17 cellular contexts compared by ENCODE assay signal in the genomic region with DNA sequence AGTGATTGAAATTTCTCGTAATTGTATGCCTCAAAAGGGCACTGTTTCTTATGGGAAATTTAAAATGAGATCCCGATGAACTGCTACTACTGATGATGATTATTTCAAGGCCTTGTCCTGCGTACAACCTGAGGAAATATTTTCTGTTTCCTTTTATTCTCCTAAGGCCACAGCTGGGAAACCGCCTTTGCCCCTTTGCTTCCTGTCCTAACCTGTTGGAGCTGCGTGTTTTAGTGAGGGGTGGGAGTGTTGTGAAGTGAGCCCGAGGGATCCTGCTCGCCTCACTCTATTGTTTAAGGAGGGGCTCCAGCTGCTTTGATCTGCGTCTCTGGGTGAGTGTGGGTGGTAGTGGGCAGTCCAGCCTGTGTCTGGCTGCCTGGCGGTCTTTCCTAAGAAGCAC. TPM values are rescaled to one million over a fixed set of nuclear protein-coding genes. Genes with fewer than 3 reads are reported as not detected.
"Had no signal": no experiment of that assay in that cellular context is flagged by ENCODE, and none has a peak within 500 bp of the region (broad histone marks: within the 10 kb centered on the region; RNA-seq: fewer than 3 reads in every experiment).

No MANE protein-coding gene starts in this region.

- H3K9me3 Mint-ChIP-seq: activated CD4-positive, alpha-beta memory T cell treated with anti-CD3 and anti-CD28 coated beads, Interleukin-2, amount 10 ng/mL, durations not matched to agents 7 days and 5 days; activated naive CD4-positive, alpha-beta T cell treated with anti-CD3 and anti-CD28 coated beads, Interleukin-2, amount 50 U/mL, for 72 hours; memory B cell; natural killer cell; stimulated activated naive CD8-positive, alpha-beta T cell treated with anti-CD3 and anti-CD28 coated beads, Interleukin-15, Interleukin-2, amounts not matched to agents 100 ng/mL and 50 ng/mL, for 24 hours had no signal

- H3K4me1 Mint-ChIP-seq: memory B cell, T-helper 17 cell had no signal

- H3K4me3 Mint-ChIP-seq: activated CD4-positive, alpha-beta memory T cell treated with anti-CD3 and anti-CD28 coated beads, Interleukin-2, amount 10 ng/mL, durations not matched to agents 7 days and 5 days; memory B cell; natural killer cell; stimulated activated naive CD8-positive, alpha-beta T cell treated with anti-CD3 and anti-CD28 coated beads, Interleukin-15, Interleukin-2, amounts not matched to agents 100 ng/mL and 50 ng/mL, for 24 hours; T-helper 17 cell had no signal

- H3K27ac ChIP-seq: colonic mucosa, left lung, right atrium auricular region, testis had no signal

- H3K9me3 ChIP-seq: colonic mucosa, left lung, right atrium auricular region, testis had no signal

- ATAC-seq: activated naive CD4-positive, alpha-beta T cell treated with anti-CD3 and anti-CD28 coated beads, Interleukin-2, amount 50 U/mL, for 72 hours; left lung; natural killer cell; T-helper 17 cell had no signal

- H3K27ac Mint-ChIP-seq: activated CD4-positive, alpha-beta memory T cell treated with anti-CD3 and anti-CD28 coated beads, Interleukin-2, amount 10 ng/mL, durations not matched to agents 7 days and 5 days; activated naive CD4-positive, alpha-beta T cell treated with anti-CD3 and anti-CD28 coated beads, Interleukin-2, amount 50 U/mL, for 72 hours; memory B cell; natural killer cell; progenitor cell of endocrine pancreas; stimulated activated naive CD8-positive, alpha-beta T cell treated with anti-CD3 and anti-CD28 coated beads, Interleukin-15, Interleukin-2, amounts not matched to agents 100 ng/mL and 50 ng/mL, for 24 hours; T-helper 17 cell had no signal

- DNase-seq: activated CD4-positive, alpha-beta memory T cell treated with anti-CD3 and anti-CD28 coated beads, Interleukin-2, amount 10 ng/mL, durations not matched to agents 7 days and 5 days; activated CD4-positive, alpha-beta T cell treated with anti-CD3 and anti-CD28 coated beads for 4 hours; activated CD8-positive, alpha-beta memory T cell treated with anti-CD3 and anti-CD28 coated beads, Interleukin-2, amount 50 U/mL, for 4 hours; activated gamma-delta T cell; activated T-cell treated with anti-CD3 and anti-CD28 coated beads, Interleukin-2, amount 50 U/mL, for 48 hours; caudate nucleus; colonic mucosa; left lung; natural killer cell; occipital lobe; T-helper 17 cell; testis had no signal

- H3K4me3 ChIP-seq: colonic mucosa, left lung, right atrium auricular region, testis had no signal

- H3K27me3 ChIP-seq: colonic mucosa, left lung, right atrium auricular region, testis had no signal

- H3K36me3 Mint-ChIP-seq: activated naive CD4-positive, alpha-beta T cell treated with anti-CD3 and anti-CD28 coated beads, Interleukin-2, amount 50 U/mL, for 72 hours; memory B cell; natural killer cell had no signal

- H3K36me3 ChIP-seq: colonic mucosa, left lung, right atrium auricular region had no signal

- H3K4me1 ChIP-seq: colonic mucosa, left lung, right atrium auricular region, testis had no signal

RNA-seq across cellular contexts. Expression of gene LAMC2, which starts 14.4 kb away (rescaled TPM):
- total RNA-seq: activated CD4-positive, alpha-beta memory T cell treated with anti-CD3 and anti-CD28 coated beads, Interleukin-2, amount 10 ng/mL, durations not matched to agents 7 days and 5 days; activated naive CD4-positive, alpha-beta T cell treated with anti-CD3 and anti-CD28 coated beads, Interleukin-2, amount 50 U/mL, for 72 hours; natural killer cell; T-helper 17 cell had no signal
